Comparison of ENCODE assay signal across 9 cellular contexts in the genomic region with DNA sequence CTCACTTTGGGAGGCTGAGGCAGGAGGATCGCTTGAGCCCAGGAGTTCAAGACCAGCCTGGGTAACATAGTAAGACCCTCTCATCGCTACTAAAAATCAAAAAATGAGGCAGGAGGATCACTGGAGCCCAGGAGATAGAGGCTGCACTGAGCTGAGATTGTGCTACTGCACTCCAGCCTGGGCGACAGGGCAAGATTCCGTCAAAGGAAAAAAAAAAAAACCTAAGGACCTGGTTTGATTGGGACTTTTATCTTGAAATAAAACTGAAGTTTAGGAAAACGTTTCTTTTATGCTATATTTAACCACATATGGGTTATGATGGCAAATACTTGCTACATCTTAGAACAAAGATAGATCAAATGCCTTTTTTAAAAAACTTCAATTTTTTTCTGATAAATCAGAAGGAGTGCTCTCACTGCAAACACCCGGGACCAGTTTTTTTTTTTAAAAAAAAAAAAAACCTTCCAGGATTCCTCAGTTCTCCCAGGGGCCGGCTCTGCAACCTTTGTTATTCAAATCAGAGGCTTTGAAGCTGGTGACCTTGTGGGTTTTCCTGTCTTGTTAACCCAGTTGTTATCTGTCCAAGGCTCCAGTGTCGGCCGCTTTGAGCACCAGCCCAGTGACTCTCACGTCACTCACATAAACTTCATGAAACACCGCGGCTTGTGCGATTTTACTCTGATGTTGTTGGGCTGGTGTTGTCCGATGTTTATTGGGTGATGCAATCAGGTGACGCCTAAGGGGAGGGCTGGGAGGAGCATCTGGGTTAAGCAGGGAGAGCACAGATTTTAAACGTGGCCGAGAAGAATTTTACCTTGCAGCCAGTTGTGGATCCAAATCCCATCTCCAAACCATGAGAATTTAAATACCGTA. TPM values are rescaled to one million over a fixed set of nuclear protein-coding genes. Genes with fewer than 3 reads are reported as not detected.
DNase-seq lines count a peak whose midpoint lies in the region; ATAC-seq and TF ChIP-seq lines count a peak whose summit lies in the region.
"Had no signal": no experiment of that assay in that cellular context is flagged by ENCODE, and none has a peak within 500 bp of the region (broad histone marks: within the 10 kb centered on the region; RNA-seq: fewer than 3 reads in every experiment).

No MANE protein-coding gene starts in this region.

- 21 to 61% methylated on average over 4 to 5 of the region's 18 CpGs for WGBS in mesodermal cell (ENCODE audit: insufficient coverage in 2 of 2), 2 experiments

- H3K4me2 ChIP-seq in SU-DHL-6 (ENCODE audit: low read depth, low read length, poor library complexity, severe bottlenecking) = peak overlapping the region; percentile 37

- peak overlapping the region; percentile 34 for H3K9ac ChIP-seq in SU-DHL-6 (ENCODE audit: low read length)

- no TSS peak for BruUV-seq in Calu3 (replicated peaks; lab: Mats Ljungman, UMichigan)

- H3K9me2 ChIP-seq in SU-DHL-6 (replicated peaks; ENCODE audit: insufficient read depth, low read length) = no peaks in the 10 kb centered on the region

- TF ChIP-seq CTCF in Calu3 (IDR thresholded peaks at IDR 0.05; ENCODE audit: unreplicated experiment) (no peak), LNCaP clone FGC (IDR thresholded peaks at IDR 0.05; ENCODE audit: control insufficient read depth, extremely low read depth, insufficient read depth) (no peak), SU-DHL-6 (IDR thresholded peaks at IDR 0.05; ENCODE audit: insufficient read depth, low read length, poor library complexity, severe bottlenecking) (no peak), upper lobe of right lung (IDR thresholded peaks at IDR 0.05) (no peak), CD14-positive monocyte (IDR thresholded peaks at IDR 0.05) (no peak)

- intact Hi-C loops in Calu3 (cut with micrococcal nuclease; ENCODE audit: unreplicated experiment) = no loop called here
- intact Hi-C loops in upper lobe of right lung (cut with DNase I) = no loop called here
- intact Hi-C loops in CD14-positive monocyte (cut with micrococcal nuclease) = no loop called here

- H3K27ac Mint-ChIP-seq in Calu3 (ENCODE audit: unreplicated experiment) = peak overlapping the region; percentile 22
- H3K27ac Mint-ChIP-seq in effector memory CD8-positive, alpha-beta T cell = no peak overlapping the region
- peak overlapping the region in 1 of 7 donors; percentile 52 for H3K27ac Mint-ChIP-seq in CD14-positive monocyte

- ATAC-seq in effector memory CD8-positive, alpha-beta T cell (replicated peaks) = peak; percentile 56
- ATAC-seq in upper lobe of right lung (peak; percentile 64), GM18858 (IDR thresholded peaks at IDR 0.05; ENCODE audit: unreplicated experiment) (no peak)

- no peaks in the 10 kb centered on the region for H3K27me3 ChIP-seq in SU-DHL-6 (ENCODE audit: low read length)
- no peaks in the 10 kb centered on the region for H3K27me3 ChIP-seq in upper lobe of right lung

- no peaks in the 10 kb centered on the region for H3K9me3 ChIP-seq in SU-DHL-6 (ENCODE audit: insufficient read depth, low read length)
- H3K9me3 ChIP-seq in mesodermal cell (ENCODE audit: control insufficient read depth, low read length) = no peaks in the 10 kb centered on the region
- H3K9me3 ChIP-seq in upper lobe of right lung = no peaks in the 10 kb centered on the region

- peak; percentile 36 for DNase-seq in Calu3
- peak; percentile 98 for DNase-seq in LNCaP clone FGC (ENCODE audit: low read depth)
- DNase-seq in effector memory CD8-positive, alpha-beta T cell = no peak
- peak; percentile 64 for DNase-seq in upper lobe of right lung
- no peak for DNase-seq in CD14-positive monocyte (ENCODE audit: low spot score)

- peak overlapping the region; percentile 50 for H3K4me3 ChIP-seq in LNCaP clone FGC (ENCODE audit: low read depth, low read length)
- H3K4me3 ChIP-seq in SU-DHL-6 (ENCODE audit: insufficient read depth, low read length, poor library complexity, severe bottlenecking) = peak overlapping the region; percentile 16
- no peak overlapping the region for H3K4me3 ChIP-seq in mesodermal cell (ENCODE audit: extremely low read depth, insufficient read depth, low read length, poor library complexity, severe bottlenecking)
- H3K4me3 ChIP-seq in upper lobe of right lung = no peak overlapping the region

- H3K4me3 Mint-ChIP-seq in Calu3 (ENCODE audit: low read depth, unreplicated experiment) (no peak overlapping the region), CD14-positive monocyte (no peak overlapping the region)
- H3K4me3 Mint-ChIP-seq in effector memory CD8-positive, alpha-beta T cell = no peak overlapping the region

- H3K36me3 ChIP-seq in SU-DHL-6 (ENCODE audit: low read length) (no peaks in the 10 kb centered on the region), mesodermal cell (ENCODE audit: control insufficient read depth, insufficient read depth, low read length) (no peaks in the 10 kb centered on the region), upper lobe of right lung (no peaks in the 10 kb centered on the region)

- H4K20me1 ChIP-seq in SU-DHL-6 (ENCODE audit: low read depth, low read length) = no peaks in the 10 kb centered on the region

- H2AFZ ChIP-seq in SU-DHL-6 (ENCODE audit: low read depth, low read length, severe bottlenecking) = peak overlapping the region; percentile 7

- peaks cover 36% of the 10 kb centered on the region for H3K27me3 Mint-ChIP-seq in Calu3 (ENCODE audit: unreplicated experiment)
- H3K27me3 Mint-ChIP-seq in effector memory CD8-positive, alpha-beta T cell = peaks cover 0 to 3% of the 10 kb centered on the region in 2 donors
- H3K27me3 Mint-ChIP-seq in CD14-positive monocyte (ENCODE audit: low read depth in 3 of 3) = peaks cover 0 to 1% (median 0%) of the 10 kb centered on the region in 3 donors

- H3K4me1 ChIP-seq in mesodermal cell (ENCODE audit: control insufficient read depth, insufficient read depth, low read length, poor library complexity, severe bottlenecking) = peaks cover 11% of the 10 kb centered on the region
- no peaks in the 10 kb centered on the region for H3K4me1 ChIP-seq in upper lobe of right lung

- H3K27ac ChIP-seq in SU-DHL-6 (ENCODE audit: low read depth, low read length) = no peak overlapping the region
- peak overlapping the region; percentile 86 for H3K27ac ChIP-seq in mesodermal cell (ENCODE audit: low read depth, low read length, severe bottlenecking)
- no peak overlapping the region for H3K27ac ChIP-seq in upper lobe of right lung
- H3K27ac ChIP-seq: HL-60 had no signal

- H3K36me3 Mint-ChIP-seq in Calu3 (ENCODE audit: insufficient read depth, unreplicated experiment) = no peaks in the 10 kb centered on the region
- no peaks in the 10 kb centered on the region for H3K36me3 Mint-ChIP-seq in effector memory CD8-positive, alpha-beta T cell (ENCODE audit: insufficient read depth)
- no peaks in the 10 kb centered on the region for H3K36me3 Mint-ChIP-seq in CD14-positive monocyte

- no peaks in the 10 kb centered on the region for H3F3A ChIP-seq in SU-DHL-6 (ENCODE audit: insufficient read depth)

- H3K4me1 Mint-ChIP-seq in Calu3 (ENCODE audit: low read depth, unreplicated experiment) (peaks cover 6% of the 10 kb centered on the region), CD14-positive monocyte (no peaks in the 10 kb centered on the region)
- peaks cover 0 to 3% of the 10 kb centered on the region in 2 donors for H3K4me1 Mint-ChIP-seq in effector memory CD8-positive, alpha-beta T cell (ENCODE audit: low read depth in 2 of 2)

- no peaks in the 10 kb centered on the region for H3K79me2 ChIP-seq in SU-DHL-6 (ENCODE audit: insufficient read depth, low read length)

- H3K9me3 Mint-ChIP-seq in Calu3 (ENCODE audit: low read depth, unreplicated experiment) (no peaks in the 10 kb centered on the region), CD14-positive monocyte (peaks cover 0 to 2% (median 0%) of the 10 kb centered on the region in 7 donors)
- no peaks in the 10 kb centered on the region for H3K9me3 Mint-ChIP-seq in effector memory CD8-positive, alpha-beta T cell

- CTCF ChIA-PET in Calu3 (lab: Charles Lee) = interaction anchor here (1.0 kb wide), 1 partner anchor 83 kb away, joined by 3 read pairs; no protein-coding TSS in a partner anchor

RNA-seq across cellular contexts. Expression of a gene that starts 10.5 kb away (rescaled TPM):
- total RNA-seq in Calu3 (2022) (not detected in 2 replicates), upper lobe of right lung (not detected)
- polyA plus RNA-seq in mesodermal cell (2013, experiment 1 of 2) = 0.15 TPM
- polyA plus RNA-seq in mesodermal cell (2013, experiment 2 of 2) = not detected
- polyA plus RNA-seq in CD14-positive monocyte = not detected

RNA-seq across cellular contexts. Expression of a gene that starts 24.7 kb away (rescaled TPM):
- total RNA-seq in Calu3 (2022) (not detected in 2 replicates), upper lobe of right lung (not detected)
- polyA plus RNA-seq in mesodermal cell (2013, experiment 1 of 2) = not detected
- not detected for polyA plus RNA-seq in mesodermal cell (2013, experiment 2 of 2)
- not detected for polyA plus RNA-seq in CD14-positive monocyte

Comparison
In these comparisons a context has a peak if more than half of its experiments do, and no peak if none do; other contexts are left out.
1. DNase-seq: peak in Calu3 (single experiment), LNCaP clone FGC (single experiment) and upper lobe of right lung (single experiment); none in effector memory CD8-positive, alpha-beta T cell (0 of 3) and CD14-positive monocyte (single experiment).
2. H3K4me3 ChIP-seq: peak in LNCaP clone FGC (single experiment) and SU-DHL-6 (single experiment); none in mesodermal cell (single experiment) and upper lobe of right lung (single experiment).